In genomic region chr4:139617702-139618490, GRCh38 we compare ENCODE assay signal across 10 cellular contexts. TPM values are rescaled to one million over a fixed set of nuclear protein-coding genes. Genes with fewer than 3 reads are reported as not detected.
DNase-seq lines count a peak whose midpoint lies in the region; ATAC-seq and TF ChIP-seq lines count a peak whose summit lies in the region.
"Had no signal": no experiment of that assay in that cellular context is flagged by ENCODE, and none has a peak within 500 bp of the region (broad histone marks: within the 10 kb centered on the region; RNA-seq: fewer than 3 reads in every experiment).

No MANE protein-coding gene starts in this region.

- ATAC-seq in GM23338 (peak; percentile 69), Panc1 (peak; percentile 72)
- ATAC-seq in CD8-positive, alpha-beta T cell = no peak

- H4K20me1 ChIP-seq in GM23338 (replicated peaks; ENCODE audit: insufficient read depth) (no peaks in the 10 kb centered on the region; the same call in 1 of the 2 replicates), smooth muscle cell (ENCODE audit: low read depth) (no peaks in the 10 kb centered on the region)

- H3K9me3 Mint-ChIP-seq in GM23338 = no peaks in the 10 kb centered on the region
- no peaks in the 10 kb centered on the region for H3K9me3 Mint-ChIP-seq in CD8-positive, alpha-beta T cell
- H3K9me3 Mint-ChIP-seq: activated CD4-positive, alpha-beta memory T cell treated with anti-CD3 and anti-CD28 coated beads, Interleukin-2, amount 10 ng/mL, durations not matched to agents 7 days and 5 days; central memory CD8-positive, alpha-beta T cell had no signal

- in situ Hi-C loops in Panc1 (cut with HindIII; ENCODE audit: low pct_unique_long_range_greater_than_20kb, low sequenced_read_pairs) = no loop called here

- H3K4me1 ChIP-seq in GM23338 (ENCODE audit: insufficient read depth) = peaks cover 7% of the 10 kb centered on the region
- H3K4me1 ChIP-seq in Panc1 (ENCODE audit: control insufficient read depth, insufficient read depth, low read length) = no peaks in the 10 kb centered on the region
- peaks cover 5% of the 10 kb centered on the region for H3K4me1 ChIP-seq in smooth muscle cell (ENCODE audit: low read depth)
- H3K4me1 ChIP-seq in CD8-positive, alpha-beta T cell (ENCODE audit: insufficient read depth, low read length) = no peaks in the 10 kb centered on the region
- H3K4me1 ChIP-seq: vagina had no signal

- 39% methylated on average over 7 of the region's 7 CpGs for WGBS in smooth muscle cell (ENCODE audit: low lambda C conversion rate)

- CTCF ChIA-PET in Panc1 (lab: Charles Lee) = no interaction called here
- CTCF ChIA-PET in CD8-positive, alpha-beta T cell (lab: Charles Lee) = interaction anchor here (0.5 to 0.9 kb wide), 3 partner anchors 12 to 556 kb away, joined by 3 read pairs; no protein-coding TSS in a partner anchor

- H3F3A ChIP-seq in GM23338 (replicated peaks; ENCODE audit: low read depth) = no peaks in the 10 kb centered on the region
- H3F3A ChIP-seq in smooth muscle cell (ENCODE audit: low read depth) = no peaks in the 10 kb centered on the region

- no peaks in the 10 kb centered on the region for H3K9me2 ChIP-seq in GM23338 (ENCODE audit: insufficient read depth)

- peak; percentile 34 to 61; a peak in 2 of 4 replicates for TF ChIP-seq CTCF in GM23338 (conservative IDR thresholded peaks at IDR 0.05; ENCODE audit: low read depth in 2 of 2)
- TF ChIP-seq CTCF in Panc1 (IDR thresholded peaks at IDR 0.05) = peak; percentile 39; the same call in 1 of the 2 replicates
- peak; percentile 32 for TF ChIP-seq CTCF in epithelial cell of esophagus (IDR thresholded peaks at IDR 0.05; ENCODE audit: insufficient read depth, low read depth, low read length, missing control alignments)
- peak; percentile 35 for TF ChIP-seq CTCF in smooth muscle cell (IDR thresholded peaks at IDR 0.05; ENCODE audit: borderline replicate concordance, insufficient read depth, poor library complexity, severe bottlenecking)
- no peak for TF ChIP-seq CTCF in CD8-positive, alpha-beta T cell (IDR thresholded peaks at IDR 0.05)

- H3K9ac ChIP-seq in smooth muscle cell (ENCODE audit: low read depth) = no peak overlapping the region

- no peaks in the 10 kb centered on the region for H3K36me3 Mint-ChIP-seq in GM23338 (ENCODE audit: low read depth)
- no peaks in the 10 kb centered on the region for H3K36me3 Mint-ChIP-seq in CD8-positive, alpha-beta T cell

- H3K4me3 ChIP-seq in GM23338 (no peak overlapping the region), Panc1 (ENCODE audit: low read depth in 2 of 2, low read length in 2 of 2) (no peak overlapping the region), epithelial cell of esophagus (ENCODE audit: low read length) (no peak overlapping the region), smooth muscle cell (no peak overlapping the region)
- H3K4me3 ChIP-seq in CD8-positive, alpha-beta T cell (ENCODE audit: low read depth, low read length) = no peak overlapping the region
- H3K4me3 ChIP-seq: vagina had no signal

- BruUV-seq in Panc1 (replicated peaks; lab: Mats Ljungman, UMichigan) = no TSS peak

- peaks cover 22% of the 10 kb centered on the region for H3K27me3 ChIP-seq in GM23338 (ENCODE audit: insufficient read depth)
- no peaks in the 10 kb centered on the region for H3K27me3 ChIP-seq in Panc1 (ENCODE audit: control insufficient read depth, insufficient read depth, low read length)
- no peaks in the 10 kb centered on the region for H3K27me3 ChIP-seq in smooth muscle cell (ENCODE audit: low read depth)
- H3K27me3 ChIP-seq in CD8-positive, alpha-beta T cell (ENCODE audit: insufficient read depth, low read length) = no peaks in the 10 kb centered on the region
- H3K27me3 ChIP-seq: vagina had no signal

- H3K4me1 Mint-ChIP-seq in GM23338 = 0 out of 3 replicates have a peak, but pooled peaks cover 4% of the 10 kb centered on the region
- H3K4me1 Mint-ChIP-seq in CD8-positive, alpha-beta T cell (ENCODE audit: low read depth) = no peaks in the 10 kb centered on the region
- H3K4me1 Mint-ChIP-seq: activated CD4-positive, alpha-beta memory T cell treated with anti-CD3 and anti-CD28 coated beads, Interleukin-2, amount 10 ng/mL, durations not matched to agents 7 days and 5 days; central memory CD8-positive, alpha-beta T cell had no signal

- POLR2A ChIA-PET in Panc1 (lab: Charles Lee) = interaction anchor here (0.6 kb wide), 1 partner anchor 47 kb away, joined by 6 read pairs; no protein-coding TSS in a partner anchor
- POLR2A ChIA-PET in CD8-positive, alpha-beta T cell (lab: Charles Lee) = no interaction called here

- no peak overlapping the region for H3K4me3 Mint-ChIP-seq in GM23338
- H3K4me3 Mint-ChIP-seq in CD8-positive, alpha-beta T cell = no peak overlapping the region
- H3K4me3 Mint-ChIP-seq: activated CD4-positive, alpha-beta memory T cell treated with anti-CD3 and anti-CD28 coated beads, Interleukin-2, amount 10 ng/mL, durations not matched to agents 7 days and 5 days; central memory CD8-positive, alpha-beta T cell had no signal

- H3K4me2 ChIP-seq in GM23338 = no peak overlapping the region
- H3K4me2 ChIP-seq in smooth muscle cell = no peak overlapping the region

- intact Hi-C loops in Panc1 (cut with micrococcal nuclease; ENCODE audit: unreplicated experiment) = no loop called here
- intact Hi-C loops in CD8-positive, alpha-beta T cell (cut with DNase I, micrococcal nuclease) = no loop called here

- no peaks in the 10 kb centered on the region for H3K9me3 ChIP-seq in Panc1 (ENCODE audit: control insufficient read depth, insufficient read depth, low read depth, low read length)
- no peaks in the 10 kb centered on the region for H3K9me3 ChIP-seq in smooth muscle cell (replicated peaks; ENCODE audit: low read depth)
- H3K9me3 ChIP-seq in CD8-positive, alpha-beta T cell (ENCODE audit: low read length) = no peaks in the 10 kb centered on the region
- H3K9me3 ChIP-seq: vagina had no signal

- H3K27me3 Mint-ChIP-seq in GM23338 (ENCODE audit: insufficient read depth, low read depth, poor library complexity) = peaks cover 16% of the 10 kb centered on the region
- H3K27me3 Mint-ChIP-seq in CD8-positive, alpha-beta T cell (ENCODE audit: low read depth) = peaks cover 5% of the 10 kb centered on the region

- H2AFZ ChIP-seq in GM23338 (no peak overlapping the region), smooth muscle cell (ENCODE audit: low read depth) (no peak overlapping the region)

- no peak overlapping the region for H3K27ac Mint-ChIP-seq in GM23338
- no peak overlapping the region for H3K27ac Mint-ChIP-seq in CD8-positive, alpha-beta T cell
- H3K27ac Mint-ChIP-seq: activated CD4-positive, alpha-beta memory T cell treated with anti-CD3 and anti-CD28 coated beads, Interleukin-2, amount 10 ng/mL, durations not matched to agents 7 days and 5 days had no signal

- DNase-seq in GM23338 (ENCODE audit: low spot score) (peak; percentile 63), Panc1 (ENCODE audit: low read depth, low spot score) (no peak), epithelial cell of esophagus (ENCODE audit: low read depth) (no peak), smooth muscle cell (lab: John Stamatoyannopoulos, UW; ENCODE audit: unreplicated experiment) (no peak), NCI-H1048 (lab: John Stamatoyannopoulos, UW) (no peak)
- DNase-seq in CD8-positive, alpha-beta T cell = no peak
- no peak for DNase-seq in stimulated activated CD4-positive, alpha-beta T cell treated with anti-CD3 and anti-CD28 coated beads, Interleukin-4, amount 100 ng/mL, for 24 hours
- DNase-seq: activated CD4-positive, alpha-beta memory T cell treated with anti-CD3 and anti-CD28 coated beads, Interleukin-2, amount 10 ng/mL, durations not matched to agents 7 days and 5 days had no signal

- H3K36me3 ChIP-seq in GM23338 (ENCODE audit: insufficient read depth) (no peaks in the 10 kb centered on the region), Panc1 (ENCODE audit: control insufficient read depth, insufficient read depth, low read length) (no peaks in the 10 kb centered on the region), smooth muscle cell (ENCODE audit: low read depth) (no peaks in the 10 kb centered on the region)
- H3K36me3 ChIP-seq in CD8-positive, alpha-beta T cell (ENCODE audit: insufficient read depth, low read length) = no peaks in the 10 kb centered on the region
- H3K36me3 ChIP-seq: vagina had no signal

- no peak overlapping the region for H3K27ac ChIP-seq in GM23338 (ENCODE audit: low read depth)
- H3K27ac ChIP-seq in Panc1 (ENCODE audit: low read length) = no peak overlapping the region
- no peak overlapping the region for H3K27ac ChIP-seq in smooth muscle cell (ENCODE audit: low read depth)
- H3K27ac ChIP-seq in CD8-positive, alpha-beta T cell (ENCODE audit: low read depth, low read length) = no peak overlapping the region
- H3K27ac ChIP-seq: vagina had no signal

- H3K79me2 ChIP-seq in GM23338 (replicated peaks; ENCODE audit: insufficient read depth) (no peaks in the 10 kb centered on the region), smooth muscle cell (ENCODE audit: low read depth) (no peaks in the 10 kb centered on the region)

TF ChIP-seq in GM23338, 12 proteins besides CTCF, POLR2A, EP300 and RAD21:
- TF ChIP-seq JUNB (IDR thresholded peaks at IDR 0.05; ENCODE audit: unreplicated experiment) (no peak), ETS1 (IDR thresholded peaks at IDR 0.05) (no peak)

RNA-seq across cellular contexts. Expression of gene MGST2, which starts 47.7 kb away (rescaled TPM):
- 4.6 and 8.3 TPM in 2 replicates for total RNA-seq in GM23338 (2014; rRNA removed; shearing (Covaris generic))
- polyA plus RNA-seq in GM23338 (2016; fragmentation: Nextera tagmentation; extraction: Ambion mirVana) (19.1 and 19.5 TPM in 2 replicates), smooth muscle cell (27.8 and 34.0 TPM in 2 replicates)
- total RNA-seq in Panc1 (2021; ENCODE audit: unreplicated experiment) (17.4 TPM), smooth muscle cell (40.2 and 51.1 TPM in 2 replicates)
- polyA plus RNA-seq in Panc1 (2012; ENCODE audit: insufficient read length) = 11.6 TPM
- total RNA-seq in CD8-positive, alpha-beta T cell = under 1 TPM in 1 of 2 experiments, not detected in 1; 0.54 TPM
